ENCODE assay signal across 9 cellular contexts in the genomic region with DNA sequence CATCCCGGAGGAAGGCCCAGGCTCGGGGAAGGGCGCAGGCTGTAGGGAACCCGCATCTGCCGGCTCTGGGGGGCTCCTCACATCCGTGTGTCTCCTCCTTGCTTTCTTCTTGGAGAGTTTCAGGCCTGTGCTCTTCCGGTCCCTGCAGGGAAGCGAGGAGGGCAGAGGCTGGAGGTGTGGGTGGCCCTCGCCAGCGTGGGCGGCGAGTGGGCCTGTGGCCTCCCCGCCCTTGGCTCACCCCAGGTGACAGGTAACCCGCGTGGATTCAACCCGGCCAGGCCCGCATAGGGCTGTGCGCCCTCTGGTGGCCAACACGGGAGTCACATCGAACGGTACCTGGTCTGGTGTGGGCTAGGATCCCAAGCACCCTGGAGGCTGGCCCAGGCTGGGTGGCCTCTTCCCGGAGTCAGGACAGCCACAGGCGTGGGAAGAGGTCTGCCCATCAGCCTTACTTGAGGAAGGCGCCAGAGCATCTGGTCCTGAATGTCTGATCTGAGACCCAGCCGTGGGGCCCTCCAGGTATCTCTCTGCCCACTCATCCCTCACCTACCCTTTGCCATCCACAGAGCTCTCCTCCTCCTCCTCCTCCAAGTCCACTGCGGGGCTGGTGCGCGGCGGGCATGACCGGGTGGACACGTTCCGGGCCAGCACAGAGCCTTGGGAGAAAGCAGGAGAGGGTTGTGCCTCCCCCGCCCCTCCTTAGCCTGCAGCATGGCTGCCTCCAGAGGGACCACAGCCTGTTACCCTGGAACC. TPM values are rescaled to one million over a fixed set of nuclear protein-coding genes. Genes with fewer than 3 reads are reported as not detected.
DNase-seq lines count a peak whose midpoint lies in the region; ATAC-seq and TF ChIP-seq lines count a peak whose summit lies in the region.
"Had no signal": no experiment of that assay in that cellular context is flagged by ENCODE, and none has a peak within 500 bp of the region (broad histone marks: within the 10 kb centered on the region; RNA-seq: fewer than 3 reads in every experiment).

No MANE protein-coding gene starts in this region.

- no peaks in the 10 kb centered on the region for H3K27me3 Mint-ChIP-seq in Caco-2 (ENCODE audit: insufficient read depth, unreplicated experiment)

- no peaks in the 10 kb centered on the region; the same call in 1 of the 2 replicates for H3K36me3 ChIP-seq in Caco-2 (ENCODE audit: control insufficient read depth, insufficient read depth, low read length)

- no TSS peak for BruUV-seq in Caco-2 (replicated peaks; lab: Mats Ljungman, UMichigan)

- H3K27me3 ChIP-seq in Caco-2 (replicated peaks; ENCODE audit: control insufficient read depth, insufficient read depth, low read length): no peaks in the 10 kb centered on the region

- intact Hi-C loops in Caco-2 (cut with micrococcal nuclease; ENCODE audit: unreplicated experiment) (no loop called here), head of caudate nucleus (cut with DNase I) (no loop called here)

- POLR2A ChIA-PET in Caco-2 (lab: Charles Lee): no interaction called here

- CTCF ChIA-PET in Caco-2 (lab: Charles Lee): interaction anchor here (0.6 to 0.7 kb wide), 2 partner anchors 15 to 362 kb away, joined by 5 read pairs; no protein-coding TSS in a partner anchor

- ATAC-seq in HG03196 (IDR thresholded peaks at IDR 0.05; ENCODE audit: unreplicated experiment) (no peak), GM21786 (IDR thresholded peaks at IDR 0.05; ENCODE audit: unreplicated experiment) (no peak)

- no peak overlapping the region for H3K4me3 ChIP-seq in Caco-2 (ENCODE audit: low read depth, low read length)
- no peak overlapping the region for H3K4me3 ChIP-seq in HFF-Myc (replicated peaks; ENCODE audit: low read depth, low read length)

- peak; percentile 65 to 88 for TF ChIP-seq CTCF in Caco-2 (IDR thresholded peaks at IDR 0.05; ENCODE audit: insufficient read depth in 1 of 2, low read depth in 1 of 2, low read length in 1 of 2, severe bottlenecking in 1 of 2, unreplicated experiment in 1 of 2)
- TF ChIP-seq CTCF in HFF-Myc (IDR thresholded peaks at IDR 0.05; ENCODE audit: low read depth, low read length, missing control alignments): peak; percentile 95

- H3K4me1 Mint-ChIP-seq in Caco-2 (ENCODE audit: low read depth, unreplicated experiment): peaks cover 8% of the 10 kb centered on the region
- H3K4me1 Mint-ChIP-seq: IgD-negative memory B cell had no signal

- peaks cover 42% of the 10 kb centered on the region for H3K4me1 ChIP-seq in Caco-2

- H3K9me3 Mint-ChIP-seq in Caco-2 (ENCODE audit: unreplicated experiment): no peaks in the 10 kb centered on the region
- H3K9me3 Mint-ChIP-seq: IgD-negative memory B cell had no signal

- no peak overlapping the region for H3K4me3 Mint-ChIP-seq in Caco-2 (ENCODE audit: unreplicated experiment)

- H3K27ac Mint-ChIP-seq in Caco-2 (ENCODE audit: unreplicated experiment): peak overlapping the region; percentile 78
- H3K27ac Mint-ChIP-seq: IgD-negative memory B cell had no signal

- DNase-seq in Caco-2 (peak; percentile 75 to 81), HFF-Myc (ENCODE audit: extremely low read depth, low read depth) (no peak), SHP77 treated with DMSO at 0.1 percent for 48 hours (lab: John Stamatoyannopoulos, UW) (peak; percentile 24), head of caudate nucleus (peak in 41 of 42 donors; percentile 42 to 86 (median 70)), retina (peak; percentile 72)
- peak; percentile 94 for DNase-seq in activated effector memory CD4-positive, alpha-beta T cell treated with anti-CD3 and anti-CD28 coated beads, Interleukin-2, amount 50 U/mL, for 16 hours

- peaks cover 15% of the 10 kb centered on the region for H3K36me3 Mint-ChIP-seq in Caco-2 (ENCODE audit: insufficient read depth, unreplicated experiment)
- H3K36me3 Mint-ChIP-seq: IgD-negative memory B cell had no signal

- no peaks in the 10 kb centered on the region for H3K9me3 ChIP-seq in Caco-2

RNA-seq across cellular contexts. Expression of a gene that starts 9.6 kb away (rescaled TPM):
- 15.0 and 16.3 TPM in 2 replicates for total RNA-seq in Caco-2 (2022)

RNA-seq across cellular contexts. Expression of a gene that starts 15.9 kb away (rescaled TPM):
- 11.6 and 12.2 TPM in 2 replicates for total RNA-seq in Caco-2 (2022)

RNA-seq across cellular contexts. Expression of a gene that starts 51.0 kb away (rescaled TPM):
- 14.9 and 16.3 TPM in 2 replicates for total RNA-seq in Caco-2 (2022)

RNA-seq across cellular contexts. Expression of a gene that starts 55.8 kb away (rescaled TPM):
- total RNA-seq in Caco-2 (2022): 0.37 and 0.91 TPM in 2 replicates
